In genomic region chr10:132156382-132156781, GRCh38 we compare ENCODE assay signal across 24 cellular contexts. TPM values are rescaled to one million over a fixed set of nuclear protein-coding genes. Genes with fewer than 3 reads are reported as not detected.
DNase-seq lines count a peak whose midpoint lies in the region; ATAC-seq, FAIRE-seq and TF ChIP-seq lines count a peak whose summit lies in the region.
"Had no signal": no experiment of that assay in that cellular context is flagged by ENCODE, and none has a peak within 500 bp of the region (broad histone marks: within the 10 kb centered on the region; RNA-seq: fewer than 3 reads in every experiment).

No MANE protein-coding gene starts in this region.

- H3K36me3 ChIP-seq in left ventricle myocardium inferior (peaks cover 6% of the 10 kb centered on the region), kidney (ENCODE audit: control insufficient read depth in 1 of 2, insufficient read depth in 2 of 2, low read length in 2 of 2) (no peaks in the 10 kb centered on the region)
- H3K36me3 ChIP-seq: SJSA1 had no signal

- H3K4me3 ChIP-seq in left ventricle myocardium inferior = no peak overlapping the region
- H3K4me3 ChIP-seq in kidney (ENCODE audit: low read length in 2 of 2) = no peak overlapping the region
- H3K4me3 ChIP-seq: SJSA1 had no signal

- peaks cover 11% of the 10 kb centered on the region for H3K4me1 Mint-ChIP-seq in activated naive CD8-positive, alpha-beta T cell treated with anti-CD3 and anti-CD28 coated beads, Interleukin-2, amount 50 U/mL, for 24 hours

- FAIRE-seq in kidney (lab: Jason Lieb, UNC) = no peak
- FAIRE-seq: GM18507, GM19239, H1, RCC 7860 had no signal

- no peak overlapping the region for H3K27ac ChIP-seq in left ventricle myocardium inferior (replicated peaks)
- H3K27ac ChIP-seq in kidney (ENCODE audit: low read depth in 2 of 2, low read length in 2 of 2) = no peak overlapping the region
- H3K27ac ChIP-seq: KMS-11, SJSA1 had no signal

- DNase-seq in Right ventricle myocardium superior (peak; percentile 8), left ventricle myocardium inferior (no peak), kidney (peak; percentile 59), DMS53 (lab: John Stamatoyannopoulos, UW) (no peak), left colon (no peak), NCI-H2029 treated with DMSO at 0.1 percent for 48 hours (lab: John Stamatoyannopoulos, UW) (no peak)
- DNase-seq in activated naive CD8-positive, alpha-beta T cell treated with anti-CD3 and anti-CD28 coated beads, Interleukin-2, amount 50 U/mL, for 24 hours = no peak
- DNase-seq: CD4-positive, CD25-positive, alpha-beta regulatory T cell; DMS153; GDM1; IMR-90; NCI-H1092 treated with DMSO at 0.1 percent for 48 hours; NCI-H1436 treated with DMSO at 0.1 percent for 48 hours; NCI-H1930; NCI-H446; NCI-H526; OCI-M1 had no signal

- no peaks in the 10 kb centered on the region for H3K9me3 Mint-ChIP-seq in activated naive CD8-positive, alpha-beta T cell treated with anti-CD3 and anti-CD28 coated beads, Interleukin-2, amount 50 U/mL, for 24 hours

- H3K9ac ChIP-seq in kidney (ENCODE audit: low read length in 2 of 2) = no peak overlapping the region
- H3K9ac ChIP-seq: KMS-11 had no signal

- no peaks in the 10 kb centered on the region for H3K36me3 Mint-ChIP-seq in activated naive CD8-positive, alpha-beta T cell treated with anti-CD3 and anti-CD28 coated beads, Interleukin-2, amount 50 U/mL, for 24 hours (ENCODE audit: low read depth)
- H3K36me3 Mint-ChIP-seq: CD4-positive, CD25-positive, alpha-beta regulatory T cell had no signal

- H3K27me3 Mint-ChIP-seq in activated naive CD8-positive, alpha-beta T cell treated with anti-CD3 and anti-CD28 coated beads, Interleukin-2, amount 50 U/mL, for 24 hours = no peaks in the 10 kb centered on the region
- H3K27me3 Mint-ChIP-seq: CD4-positive, CD25-positive, alpha-beta regulatory T cell had no signal

- ATAC-seq in Right ventricle myocardium superior (ENCODE audit: poor library complexity) = no peak
- ATAC-seq in activated naive CD8-positive, alpha-beta T cell treated with anti-CD3 and anti-CD28 coated beads, Interleukin-2, amount 50 U/mL, for 24 hours = no peak
- no peak for ATAC-seq in left colon
- ATAC-seq: HCT116 had no signal

- intact Hi-C loops in Right ventricle myocardium superior (cut with DNase I) (no loop called here), left ventricle myocardium inferior (cut with micrococcal nuclease) (no loop called here), kidney (cut with DNase I) (no loop called here), left colon (cut with DNase I, micrococcal nuclease) (no loop called here)

- no peak overlapping the region for H3K4me3 Mint-ChIP-seq in activated naive CD8-positive, alpha-beta T cell treated with anti-CD3 and anti-CD28 coated beads, Interleukin-2, amount 50 U/mL, for 24 hours
- H3K4me3 Mint-ChIP-seq: CD4-positive, CD25-positive, alpha-beta regulatory T cell had no signal

- H3K27ac Mint-ChIP-seq in activated naive CD8-positive, alpha-beta T cell treated with anti-CD3 and anti-CD28 coated beads, Interleukin-2, amount 50 U/mL, for 24 hours = peak overlapping the region; percentile 44

- no peaks in the 10 kb centered on the region for H3K27me3 ChIP-seq in left ventricle myocardium inferior (ENCODE audit: low read depth)
- H3K27me3 ChIP-seq: SJSA1 had no signal

- TF ChIP-seq CTCF in left ventricle myocardium inferior (IDR thresholded peaks at IDR 0.05; ENCODE audit: borderline replicate concordance) = no peak
- no peak for TF ChIP-seq CTCF in kidney (IDR thresholded peaks at IDR 0.05; ENCODE audit: borderline replicate concordance, extremely low read depth, insufficient read depth)

- no peaks in the 10 kb centered on the region for H3K4me1 ChIP-seq in left ventricle myocardium inferior
- H3K4me1 ChIP-seq in kidney (ENCODE audit: control insufficient read depth in 1 of 2, insufficient read depth in 1 of 2, low read depth in 1 of 2, low read length in 2 of 2) = no peaks in the 10 kb centered on the region
- H3K4me1 ChIP-seq: SJSA1 had no signal

- H3K9me3 ChIP-seq in left ventricle myocardium inferior (replicated peaks) (no peaks in the 10 kb centered on the region), kidney (ENCODE audit: control insufficient read depth in 1 of 2, low read length in 2 of 2) (no peaks in the 10 kb centered on the region)
- H3K9me3 ChIP-seq: SJSA1 had no signal

RNA-seq across cellular contexts. Expression of gene DPYSL4, which starts 30.4 kb away (rescaled TPM):
- total RNA-seq in Right ventricle myocardium superior (31.7 TPM), left ventricle myocardium inferior (42.8 TPM), kidney (0.60 TPM), left colon (under 1 TPM in 1 of 2 donors, not detected in 1; 0.45 TPM)
- not detected for polyA plus RNA-seq in kidney (ENCODE audit: insufficient read depth, low read depth, low replicate concordance)

Comparison
In these comparisons a context has a peak if more than half of its experiments do, and no peak if none do; other contexts are left out.
1. DNase-seq: peak in Right ventricle myocardium superior (single experiment) and kidney (single experiment); none in left ventricle myocardium inferior (single experiment), activated naive CD8-positive, alpha-beta T cell treated with anti-CD3 and anti-CD28 coated beads, Interleukin-2, amount 50 U/mL, for 24 hours (single experiment), DMS53 (single experiment), left colon (0 of 2) and NCI-H2029 treated with DMSO at 0.1 percent for 48 hours (single experiment).
2. RNA of gene DPYSL4, which starts 30.4 kb away (total RNA-seq): 42.8 TPM in left ventricle myocardium inferior (single experiment) and 31.7 TPM in Right ventricle myocardium superior (single experiment); 0.60 TPM in kidney (single experiment) and 0.45 TPM in left colon; every median in the first group is over 10 times any median in the second.